In the genomic region with DNA sequence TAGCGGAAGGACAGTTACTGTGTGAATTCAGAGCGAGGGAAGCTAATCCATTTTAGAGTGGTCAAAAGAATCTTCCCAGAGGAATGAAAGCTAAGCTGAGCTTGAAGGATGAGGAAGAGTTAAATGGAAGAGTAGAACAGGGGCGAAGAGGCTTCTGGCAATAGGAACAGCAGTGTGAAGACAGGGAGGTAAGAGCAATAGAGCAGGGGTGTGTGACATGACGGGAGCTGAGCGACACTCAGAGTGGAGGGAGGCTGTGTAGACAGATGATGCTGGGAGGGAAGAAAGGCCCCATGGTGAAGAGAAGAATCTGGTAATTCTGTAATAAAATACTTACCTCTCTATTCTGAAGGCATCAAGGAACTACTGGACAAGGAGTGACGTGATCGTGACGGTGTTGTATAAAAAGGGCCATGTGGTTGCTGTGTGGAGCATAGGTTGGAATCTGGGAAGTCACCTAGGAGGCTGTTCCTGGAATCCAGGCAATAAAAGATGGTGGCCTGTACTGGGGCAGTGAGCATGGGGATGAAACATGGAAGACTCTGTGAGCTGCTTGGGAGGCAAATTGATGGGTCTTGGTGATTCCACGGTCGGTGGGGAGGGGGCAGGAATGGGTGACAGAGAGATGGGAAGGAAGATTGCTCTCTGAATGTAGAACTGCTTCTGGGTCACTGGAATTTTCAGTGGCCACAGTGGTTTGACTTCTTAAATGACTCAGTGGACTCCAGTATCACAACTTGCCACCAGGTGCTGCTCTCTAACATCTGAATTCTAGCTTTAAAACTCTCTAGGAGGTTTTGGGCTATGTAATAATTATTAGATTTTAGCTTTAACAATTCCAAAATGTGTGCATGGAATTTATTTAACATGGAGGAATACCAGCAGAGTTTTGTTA, we compare ENCODE assay signal across 14 cellular contexts.
DNase-seq lines count a peak whose midpoint lies in the region; ATAC-seq, FAIRE-seq and TF ChIP-seq lines count a peak whose summit lies in the region.
"Had no signal": no experiment of that assay in that cellular context is flagged by ENCODE, and none has a peak within 500 bp of the region (broad histone marks: within the 10 kb centered on the region; RNA-seq: fewer than 3 reads in every experiment).

No MANE protein-coding gene starts in this region.

- TF ChIP-seq CTCF in right atrium auricular region (IDR thresholded peaks at IDR 0.05) (peak in 1 of 2 donors; percentile 51), foreskin fibroblast (IDR thresholded peaks at IDR 0.05; ENCODE audit: low read depth, low read length) (peak; percentile 28)

- H3K9me3 Mint-ChIP-seq in activated naive CD4-positive, alpha-beta T cell treated with anti-CD3 and anti-CD28 coated beads for 36 hours, result no peaks in the 10 kb centered on the region

- intact Hi-C loops in Right ventricle myocardium inferior (cut with DNase I), result loop anchor here (10.0 kb wide), 1 partner anchor 179 kb away; no protein-coding TSS in a partner anchor
- intact Hi-C loops in activated naive CD4-positive, alpha-beta T cell treated with anti-CD3 and anti-CD28 coated beads for 36 hours (cut with micrococcal nuclease), result no loop called here

- H3K4me3 ChIP-seq in right atrium auricular region (no peak overlapping the region), foreskin fibroblast (ENCODE audit: low read depth in 1 of 2, low read length in 2 of 2) (no peak overlapping the region), skeletal muscle tissue (ENCODE audit: low read length in 3 of 3) (peak overlapping the region; percentile 28 to 52 (median 44)), small intestine (ENCODE audit: low read depth in 1 of 2, low read length in 2 of 2) (no peak overlapping the region)
- H3K4me3 ChIP-seq: GM12878 had no signal

- peak; percentile 74 for ATAC-seq in Right ventricle myocardium inferior
- ATAC-seq: GM12878 had no signal

- no peak overlapping the region for H3K27ac Mint-ChIP-seq in activated naive CD4-positive, alpha-beta T cell treated with anti-CD3 and anti-CD28 coated beads for 36 hours

- H3K9me3 ChIP-seq in right atrium auricular region (peaks cover 0 to 6% of the 10 kb centered on the region in 2 donors), skeletal muscle tissue (ENCODE audit: control insufficient read depth in 3 of 3, low read length in 3 of 3) (peaks cover 3 to 8% (median 7%) of the 10 kb centered on the region in 3 donors), small intestine (ENCODE audit: control insufficient read depth, low read depth) (no peaks in the 10 kb centered on the region)

- H3K27me3 ChIP-seq in right atrium auricular region (no peaks in the 10 kb centered on the region), skeletal muscle tissue (ENCODE audit: control insufficient read depth in 3 of 3, insufficient read depth in 3 of 3, low read length in 3 of 3) (no peaks in the 10 kb centered on the region), small intestine (ENCODE audit: control insufficient read depth in 2 of 2, insufficient read depth in 2 of 2, low read length in 2 of 2) (no peaks in the 10 kb centered on the region)

- in situ Hi-C loops in SK-MEL-5 (cut with HindIII; ENCODE audit: low pct_unique_long_range_greater_than_20kb, low sequenced_read_pairs), result no loop called here

- DNase-seq in Right ventricle myocardium inferior (ENCODE audit: missing footprints) (no peak), right atrium auricular region (ENCODE audit: low spot score) (no peak), SK-MEL-5 (ENCODE audit: low read depth, low spot score) (peak; percentile 32), foreskin fibroblast (peak; percentile 11 to 45), small intestine (no peak), amniotic stem cell (lab: John Stamatoyannopoulos, UW) (no peak)
- no peak for DNase-seq in activated naive CD4-positive, alpha-beta T cell treated with anti-CD3 and anti-CD28 coated beads for 36 hours
- DNase-seq: activated T-cell treated with anti-CD3 and anti-CD28 coated beads, Interleukin-2, amount 50 U/mL, for 1 hour; AML-193; KBM-7; posterior cingulate gyrus; T-helper 9 cell had no signal

- H3K36me3 ChIP-seq in right atrium auricular region, result no peaks in the 10 kb centered on the region
- no peaks in the 10 kb centered on the region for H3K36me3 ChIP-seq in skeletal muscle tissue (ENCODE audit: control insufficient read depth in 3 of 3, insufficient read depth in 3 of 3, low read length in 3 of 3)
- no peaks in the 10 kb centered on the region for H3K36me3 ChIP-seq in small intestine (ENCODE audit: control insufficient read depth in 2 of 2, insufficient read depth in 2 of 2, low read length in 2 of 2)

- peak overlapping the region in 2 of 3 donors; percentile 24 to 25 for H3K9ac ChIP-seq in skeletal muscle tissue (ENCODE audit: low read depth in 1 of 3, low read length in 3 of 3)

- no peaks in the 10 kb centered on the region for H3K27me3 Mint-ChIP-seq in activated naive CD4-positive, alpha-beta T cell treated with anti-CD3 and anti-CD28 coated beads for 36 hours (ENCODE audit: low read depth)

- H3K4me3 Mint-ChIP-seq in activated naive CD4-positive, alpha-beta T cell treated with anti-CD3 and anti-CD28 coated beads for 36 hours, result no peak overlapping the region

- H3K4me1 ChIP-seq in right atrium auricular region, result peaks cover 0 to 11% of the 10 kb centered on the region in 2 donors
- peaks cover 6 to 18% (median 14%) of the 10 kb centered on the region in 3 donors for H3K4me1 ChIP-seq in skeletal muscle tissue (ENCODE audit: control insufficient read depth in 3 of 3, insufficient read depth in 3 of 3, low read length in 3 of 3)
- no peaks in the 10 kb centered on the region for H3K4me1 ChIP-seq in small intestine (ENCODE audit: control insufficient read depth in 2 of 2, insufficient read depth in 1 of 2, low read depth in 1 of 2, low read length in 1 of 2)

- no peaks in the 10 kb centered on the region for H3K36me3 Mint-ChIP-seq in activated naive CD4-positive, alpha-beta T cell treated with anti-CD3 and anti-CD28 coated beads for 36 hours (ENCODE audit: low read depth)

- H3K27ac ChIP-seq in right atrium auricular region, result peak overlapping the region in 1 of 2 donors; percentile 59
- peak overlapping the region; percentile 86 for H3K27ac ChIP-seq in skeletal muscle tissue (ENCODE audit: low read depth, low read length)
- no peak overlapping the region for H3K27ac ChIP-seq in small intestine (ENCODE audit: low read depth in 1 of 2, low read length in 1 of 2)

- CTCF ChIA-PET in activated naive CD4-positive, alpha-beta T cell treated with anti-CD3 and anti-CD28 coated beads for 36 hours (lab: Charles Lee), result interaction anchor here (0.6 kb wide), 1 partner anchor 259 kb away, joined by 4 read pairs; a partner anchor contains a TSS

- 89 to 93% (median 89%) methylated on average over 10 of the region's 10 CpGs for WGBS in small intestine, 3 donors

- no peaks in the 10 kb centered on the region for H3K4me1 Mint-ChIP-seq in activated naive CD4-positive, alpha-beta T cell treated with anti-CD3 and anti-CD28 coated beads for 36 hours (ENCODE audit: low read depth)

- no peak for FAIRE-seq in small intestine (lab: Jason Lieb, UNC)
- FAIRE-seq: GM12878 had no signal

Comparison
In these comparisons a context has a peak if more than half of its experiments do, and no peak if none do; other contexts are left out.
1. DNase-seq: peak in SK-MEL-5 (single experiment) and foreskin fibroblast (2 of 2); none in Right ventricle myocardium inferior (single experiment), right atrium auricular region (single experiment), activated naive CD4-positive, alpha-beta T cell treated with anti-CD3 and anti-CD28 coated beads for 36 hours (single experiment), small intestine (single experiment) and amniotic stem cell (single experiment).
2. H3K4me3 ChIP-seq: peak in skeletal muscle tissue (3 of 3); none in right atrium auricular region (0 of 2), foreskin fibroblast (0 of 2) and small intestine (0 of 2).